24 cellular contexts compared by ENCODE assay signal in the genomic region with DNA sequence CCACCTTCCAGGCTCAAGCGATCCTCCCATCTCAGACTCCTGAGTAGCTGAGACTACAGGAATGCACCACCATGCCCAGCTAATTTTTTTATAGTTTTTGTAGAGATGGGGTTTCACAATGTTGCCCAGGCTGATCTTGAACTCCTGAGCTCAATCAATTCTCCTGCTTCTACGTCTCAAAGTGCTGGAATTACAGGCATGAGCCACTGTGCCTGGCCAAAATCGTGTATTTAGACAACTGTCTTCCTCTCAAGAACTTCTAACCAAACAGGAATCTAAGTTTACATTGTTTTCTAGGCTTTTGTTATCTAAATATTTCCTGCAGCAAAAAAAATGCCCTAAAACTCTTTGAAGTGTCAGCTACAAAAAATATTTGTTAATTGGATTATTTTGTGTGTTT.
DNase-seq lines count a peak whose midpoint lies in the region; ATAC-seq and TF ChIP-seq lines count a peak whose summit lies in the region.
"Had no signal": no experiment of that assay in that cellular context is flagged by ENCODE, and none has a peak within 500 bp of the region (broad histone marks: within the 10 kb centered on the region; RNA-seq: fewer than 3 reads in every experiment).

No MANE protein-coding gene starts in this region.

- no peak overlapping the region for H2AK5ac ChIP-seq in neuronal stem cell (ENCODE audit: low read depth, low read length)

- H3K4me3 Mint-ChIP-seq in stimulated activated naive CD8-positive, alpha-beta T cell treated with anti-CD3 and anti-CD28 coated beads, Interleukin-15, amount 100 ng/mL, for 72 hours, result no peak overlapping the region
- H3K4me3 Mint-ChIP-seq in progenitor cell of endocrine pancreas (ENCODE audit: low read depth), result no peak overlapping the region
- H3K4me3 Mint-ChIP-seq: activated naive CD8-positive, alpha-beta T cell treated with anti-CD3 and anti-CD28 coated beads, Interleukin-2, amount 50 U/mL, for 24 hours; CD8-positive, alpha-beta T cell; nephron; T-helper 2 cell treated with Interferon-gamma antibody and Interleukin-4, amounts not matched to agents 5 μg/mL and 100 μg/mL, for 36 hours had no signal

- H3K4me1 Mint-ChIP-seq in stimulated activated naive CD8-positive, alpha-beta T cell treated with anti-CD3 and anti-CD28 coated beads, Interleukin-15, amount 100 ng/mL, for 72 hours, result peaks cover 47% of the 10 kb centered on the region
- no peaks in the 10 kb centered on the region for H3K4me1 Mint-ChIP-seq in progenitor cell of endocrine pancreas (ENCODE audit: low read depth)
- H3K4me1 Mint-ChIP-seq: nephron had no signal

- no peak overlapping the region for H3K23ac ChIP-seq in neuronal stem cell (ENCODE audit: low read depth, low read length, poor library complexity)

- no peak overlapping the region for H4K91ac ChIP-seq in neuronal stem cell (ENCODE audit: low read depth, low read length, poor library complexity)

- H3K36me3 ChIP-seq in esophagus muscularis mucosa (peaks cover 0 to 21% (median 3%) of the 10 kb centered on the region in 4 donors), neuronal stem cell (replicated peaks in 1 of 2; ENCODE audit: control insufficient read depth in 2 of 2, insufficient read depth in 2 of 2, low read length in 2 of 2) (peaks cover 12 to 39% of the 10 kb centered on the region in 2 donors)

- H2BK12ac ChIP-seq in neuronal stem cell (ENCODE audit: low read length), result no peak overlapping the region

- H3K27ac ChIP-seq in angular gyrus (ENCODE audit: low read depth, low read length) (peak overlapping the region; percentile 97), esophagus muscularis mucosa (replicated peaks in 1 of 4) (peak overlapping the region in 1 of 4 donors; percentile 45), neuronal stem cell (replicated peaks; ENCODE audit: low read length) (peak overlapping the region; percentile 50)
- H3K27ac ChIP-seq: coronary artery, tibial artery had no signal

- intact Hi-C loops in esophagus muscularis mucosa (cut with DNase I), result no loop called here

- H2BK120ac ChIP-seq in neuronal stem cell (ENCODE audit: low read depth, low read length), result no peak overlapping the region

- no peak overlapping the region for H2BK5ac ChIP-seq in neuronal stem cell (ENCODE audit: low read length)

- no peak overlapping the region for H3K14ac ChIP-seq in neuronal stem cell (ENCODE audit: low read length)

- TF ChIP-seq EP300 in esophagus muscularis mucosa (IDR thresholded peaks at IDR 0.05), result no peak

- H3K4me1 ChIP-seq in esophagus muscularis mucosa, result peaks cover 9 to 13% (median 11%) of the 10 kb centered on the region in 4 donors
- peaks cover 6 to 9% of the 10 kb centered on the region in 2 donors for H3K4me1 ChIP-seq in neuronal stem cell (ENCODE audit: control insufficient read depth in 2 of 2, insufficient read depth in 1 of 2, low read depth in 1 of 2, low read length in 2 of 2)
- H3K4me1 ChIP-seq: tibial artery had no signal

- peak; percentile 68 for DNase-seq in EH (ENCODE audit: low read depth)
- peak; percentile 64 for DNase-seq in esophagus muscularis mucosa (ENCODE audit: extremely low spot score)
- DNase-seq in neuronal stem cell (ENCODE audit: low spot score), result no peak
- DNase-seq in stimulated activated naive CD8-positive, alpha-beta T cell treated with anti-CD3 and anti-CD28 coated beads, Interleukin-15, amount 100 ng/mL, for 72 hours, result no peak
- no peak for DNase-seq in activated CD4-positive, alpha-beta T cell treated with anti-CD3 and anti-CD28 coated beads, Interleukin-2, amount 50 U/mL, for 1 hour
- no peak for DNase-seq in NCI-H526 (lab: John Stamatoyannopoulos, UW)
- no peak for DNase-seq in progenitor cell of endocrine pancreas (ENCODE audit: low spot score, unreplicated experiment)
- DNase-seq: activated gamma-delta T cell treated with Interleukin-2 at 50 U/mL for 16 hours; activated naive CD8-positive, alpha-beta T cell treated with anti-CD3 and anti-CD28 coated beads, Interleukin-2, amount 50 U/mL, for 24 hours; activated T-cell treated with anti-CD3 and anti-CD28 coated beads for 4 hours; CD8-positive, alpha-beta T cell; KBM-7; kidney; MM.1S; NCI-H2029 treated with DMSO at 0.1 percent for 48 hours; NCI-H2227 treated with DMSO at 0.1 percent for 48 hours; NCI-H69; Right ventricle myocardium superior; stimulated activated naive CD8-positive, alpha-beta T cell treated with anti-CD3 and anti-CD28 coated beads, Interleukin-15, Interleukin-2, amounts not matched to agents 100 U/mL and 50 U/mL, for 24 hours; tibial artery had no signal

- no peak overlapping the region for H2BK15ac ChIP-seq in neuronal stem cell (ENCODE audit: low read length)

- no peak overlapping the region for H3K4ac ChIP-seq in neuronal stem cell (ENCODE audit: low read length)

- H3K4me3 ChIP-seq in esophagus muscularis mucosa (no peak overlapping the region), neuronal stem cell (ENCODE audit: low read length in 2 of 2) (no peak overlapping the region)
- H3K4me3 ChIP-seq: coronary artery, tibial artery had no signal

- H3K79me1 ChIP-seq in neuronal stem cell (ENCODE audit: low read depth, low read length), result peaks cover 4% of the 10 kb centered on the region

- no peaks in the 10 kb centered on the region for H3K27me3 Mint-ChIP-seq in stimulated activated naive CD8-positive, alpha-beta T cell treated with anti-CD3 and anti-CD28 coated beads, Interleukin-15, amount 100 ng/mL, for 72 hours
- H3K27me3 Mint-ChIP-seq in progenitor cell of endocrine pancreas, result no peaks in the 10 kb centered on the region
- H3K27me3 Mint-ChIP-seq: activated naive CD8-positive, alpha-beta T cell treated with anti-CD3 and anti-CD28 coated beads, Interleukin-2, amount 50 U/mL, for 24 hours had no signal

- H4K8ac ChIP-seq in neuronal stem cell (ENCODE audit: low read depth, low read length), result no peak overlapping the region

- no peak overlapping the region for H2AFZ ChIP-seq in neuronal stem cell (ENCODE audit: low read length)

- no peak for ATAC-seq in stimulated activated naive CD8-positive, alpha-beta T cell treated with anti-CD3 and anti-CD28 coated beads, Interleukin-15, amount 100 ng/mL, for 72 hours
- ATAC-seq: activated naive CD8-positive, alpha-beta T cell treated with anti-CD3 and anti-CD28 coated beads, Interleukin-2, amount 50 U/mL, for 24 hours; CD8-positive, alpha-beta T cell; stimulated activated naive CD8-positive, alpha-beta T cell treated with anti-CD3 and anti-CD28 coated beads, Interleukin-15, Interleukin-2, amounts not matched to agents 100 U/mL and 50 U/mL, for 24 hours had no signal

- H3K4me2 ChIP-seq in neuronal stem cell (ENCODE audit: insufficient read depth, low read length, poor library complexity, severe bottlenecking), result no peak overlapping the region

- 86% methylated on average over 3 of the region's 3 CpGs for WGBS in esophagus muscularis mucosa
- WGBS in neuronal stem cell (ENCODE audit: extremely low coverage in 2 of 2, insufficient read length in 2 of 2, insufficient replicate concordance in 1 of 2), 2 donors, result no CpG with 5 or more reads among the region's 3 CpGs

- H3K27ac Mint-ChIP-seq in stimulated activated naive CD8-positive, alpha-beta T cell treated with anti-CD3 and anti-CD28 coated beads, Interleukin-15, amount 100 ng/mL, for 72 hours, result no peak overlapping the region
- H3K27ac Mint-ChIP-seq in progenitor cell of endocrine pancreas, result no peak overlapping the region
- H3K27ac Mint-ChIP-seq: activated naive CD8-positive, alpha-beta T cell treated with anti-CD3 and anti-CD28 coated beads, Interleukin-2, amount 50 U/mL, for 24 hours; CD8-positive, alpha-beta T cell; nephron; T-helper 2 cell treated with Interferon-gamma antibody and Interleukin-4, amounts not matched to agents 5 μg/mL and 100 μg/mL, for 36 hours had no signal

- no peak overlapping the region for H3K18ac ChIP-seq in neuronal stem cell (ENCODE audit: low read length)

- peaks cover 22% of the 10 kb centered on the region for H3K36me3 Mint-ChIP-seq in progenitor cell of endocrine pancreas (ENCODE audit: insufficient read depth)
- H3K36me3 Mint-ChIP-seq: CD8-positive, alpha-beta T cell had no signal

- no peaks in the 10 kb centered on the region for H3K27me3 ChIP-seq in esophagus muscularis mucosa
- H3K27me3 ChIP-seq in neuronal stem cell (ENCODE audit: control insufficient read depth in 3 of 3, insufficient read depth in 3 of 3, low read depth in 1 of 3, low read length in 3 of 3), result no peaks in the 10 kb centered on the region
- H3K27me3 ChIP-seq: tibial artery had no signal

- no peak for TF ChIP-seq POLR2A in esophagus muscularis mucosa (IDR thresholded peaks at IDR 0.05; ENCODE audit: low read depth)

- no peaks in the 10 kb centered on the region for H3K9me3 ChIP-seq in esophagus muscularis mucosa
- H3K9me3 ChIP-seq in neuronal stem cell (replicated peaks in 1 of 2; ENCODE audit: control insufficient read depth in 2 of 2, insufficient read depth in 1 of 2, low read depth in 1 of 2, low read length in 2 of 2), result peaks cover 18 to 28% of the 10 kb centered on the region in 2 donors
- H3K9me3 ChIP-seq: tibial artery had no signal

- H3K9ac ChIP-seq in neuronal stem cell (ENCODE audit: low read depth, low read length, poor library complexity), result no peak overlapping the region

- peaks cover 13 to 15% of the 10 kb centered on the region in 2 donors for H3K9me3 Mint-ChIP-seq in stimulated activated naive CD8-positive, alpha-beta T cell treated with anti-CD3 and anti-CD28 coated beads, Interleukin-15, amount 100 ng/mL, for 72 hours
- H3K9me3 Mint-ChIP-seq in progenitor cell of endocrine pancreas (ENCODE audit: low read depth), result no peaks in the 10 kb centered on the region
- H3K9me3 Mint-ChIP-seq: CD8-positive, alpha-beta T cell had no signal

- TF ChIP-seq CTCF in esophagus muscularis mucosa (IDR thresholded peaks at IDR 0.05) (no peak), progenitor cell of endocrine pancreas (IDR thresholded peaks at IDR 0.05; ENCODE audit: unreplicated experiment) (no peak)

Comparison
In these comparisons a context has a peak if more than half of its experiments do, and no peak if none do; other contexts are left out.
1. DNase-seq: peak in EH (single experiment) and esophagus muscularis mucosa (single experiment); none in neuronal stem cell (single experiment), stimulated activated naive CD8-positive, alpha-beta T cell treated with anti-CD3 and anti-CD28 coated beads, Interleukin-15, amount 100 ng/mL, for 72 hours (0 of 2), activated CD4-positive, alpha-beta T cell treated with anti-CD3 and anti-CD28 coated beads, Interleukin-2, amount 50 U/mL, for 1 hour (single experiment), NCI-H526 (0 of 2) and progenitor cell of endocrine pancreas (single experiment).